Comparison of ENCODE assay signal across 2 cellular contexts in genomic region chr1:7107109-7107830, GRCh38.
TF ChIP-seq lines count a peak whose summit lies in the region.

No MANE protein-coding gene starts in this region.

TF ChIP-seq in liver, 16 proteins besides CTCF, POLR2A, EP300 and RAD21 (continued from another document):
- TF ChIP-seq REST (IDR thresholded peaks at IDR 0.05) (peak; percentile 17), ATF3 (IDR thresholded peaks at IDR 0.05) (no peak), RXRA (IDR thresholded peaks at IDR 0.05) (peak in 1 of 2 donors; percentile 42)
TF ChIP-seq in liver: peak in this region for 4.

TF ChIP-seq in HepG2, 621 proteins besides CTCF, POLR2A, EP300 and RAD21 (continued from another document):
- TF ChIP-seq ZNF710 (CRISPR knock-in tag; IDR thresholded peaks at IDR 0.05; ENCODE audit: borderline replicate concordance), result no peak
- TF ChIP-seq RORA (CRISPR knock-in tag; IDR thresholded peaks at IDR 0.05), result no peak
- TF ChIP-seq MAFF (IDR thresholded peaks at IDR 0.05; ENCODE audit: low read depth, low read length), result no peak
- no peak for TF ChIP-seq DMAP1 (CRISPR knock-in tag; IDR thresholded peaks at IDR 0.05)
- TF ChIP-seq SRSF9 (IDR thresholded peaks at IDR 0.05; ENCODE audit: borderline replicate concordance, insufficient read depth, low read depth, low read length, poor library complexity, severe bottlenecking), result no peak
- no peak for TF ChIP-seq TIGD3 (CRISPR knock-in tag; IDR thresholded peaks at IDR 0.05; ENCODE audit: borderline replicate concordance)
- TF ChIP-seq ZNF12 (CRISPR knock-in tag; IDR thresholded peaks at IDR 0.05), result no peak
- TF ChIP-seq ZNF441 (CRISPR knock-in tag; IDR thresholded peaks at IDR 0.05; ENCODE audit: borderline replicate concordance), result no peak
TF ChIP-seq in HepG2: peak in this region for 0.
